1 cellular context compared by ENCODE assay signal in the genomic region with DNA sequence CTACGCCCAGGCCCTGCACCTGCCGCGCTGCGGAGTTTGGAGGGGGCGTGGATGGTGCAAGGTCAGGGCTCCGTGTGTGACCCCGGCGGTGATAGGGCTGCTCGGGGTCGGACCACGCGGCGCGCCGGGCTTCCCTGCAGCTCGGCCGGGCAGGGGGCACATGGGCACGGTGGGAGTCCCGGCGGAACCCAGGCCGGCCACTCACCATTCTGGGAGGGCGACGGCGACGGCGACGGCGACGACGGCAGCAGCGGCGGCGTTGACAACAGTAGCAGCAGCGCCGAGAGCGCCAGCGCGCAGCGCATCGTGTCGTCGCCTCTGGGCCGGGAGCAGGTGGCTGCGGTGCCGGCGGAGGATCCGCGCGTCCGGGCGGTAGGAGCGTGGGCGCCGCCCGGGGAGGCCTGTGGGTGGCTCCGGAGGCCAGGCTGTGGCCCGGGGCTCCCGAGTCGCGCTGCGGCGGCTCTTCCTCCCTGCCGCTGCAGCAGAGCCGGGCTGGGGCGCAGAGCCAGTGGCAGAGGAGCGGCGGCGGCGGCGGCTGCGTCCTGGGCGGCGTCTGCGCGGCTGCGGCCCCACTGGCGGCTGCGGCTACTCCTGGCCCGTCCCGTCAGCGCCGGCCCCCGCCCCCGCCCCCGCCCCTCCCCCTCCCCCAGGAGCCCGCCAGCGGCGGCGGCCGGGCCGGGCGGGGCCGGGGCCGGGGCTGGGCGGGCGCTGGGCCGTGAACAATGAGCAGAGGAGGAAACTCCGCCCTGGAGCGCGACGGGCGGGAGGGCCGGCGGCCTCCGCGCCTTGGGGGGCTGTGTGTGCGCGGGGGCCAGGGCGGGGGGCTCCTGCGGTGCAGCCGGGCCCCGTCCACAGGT.
TF ChIP-seq lines count a peak whose summit lies in the region.

A gene (minus strand): TSS at position 574 of the 857 bp plus-strand sequence. CDS start 269 bp downstream, at position 305.

TF ChIP-seq in HepG2, 621 proteins besides CTCF, POLR2A, EP300 and RAD21 (continued from another document and continues in another):
- TF ChIP-seq, protein P1, sequence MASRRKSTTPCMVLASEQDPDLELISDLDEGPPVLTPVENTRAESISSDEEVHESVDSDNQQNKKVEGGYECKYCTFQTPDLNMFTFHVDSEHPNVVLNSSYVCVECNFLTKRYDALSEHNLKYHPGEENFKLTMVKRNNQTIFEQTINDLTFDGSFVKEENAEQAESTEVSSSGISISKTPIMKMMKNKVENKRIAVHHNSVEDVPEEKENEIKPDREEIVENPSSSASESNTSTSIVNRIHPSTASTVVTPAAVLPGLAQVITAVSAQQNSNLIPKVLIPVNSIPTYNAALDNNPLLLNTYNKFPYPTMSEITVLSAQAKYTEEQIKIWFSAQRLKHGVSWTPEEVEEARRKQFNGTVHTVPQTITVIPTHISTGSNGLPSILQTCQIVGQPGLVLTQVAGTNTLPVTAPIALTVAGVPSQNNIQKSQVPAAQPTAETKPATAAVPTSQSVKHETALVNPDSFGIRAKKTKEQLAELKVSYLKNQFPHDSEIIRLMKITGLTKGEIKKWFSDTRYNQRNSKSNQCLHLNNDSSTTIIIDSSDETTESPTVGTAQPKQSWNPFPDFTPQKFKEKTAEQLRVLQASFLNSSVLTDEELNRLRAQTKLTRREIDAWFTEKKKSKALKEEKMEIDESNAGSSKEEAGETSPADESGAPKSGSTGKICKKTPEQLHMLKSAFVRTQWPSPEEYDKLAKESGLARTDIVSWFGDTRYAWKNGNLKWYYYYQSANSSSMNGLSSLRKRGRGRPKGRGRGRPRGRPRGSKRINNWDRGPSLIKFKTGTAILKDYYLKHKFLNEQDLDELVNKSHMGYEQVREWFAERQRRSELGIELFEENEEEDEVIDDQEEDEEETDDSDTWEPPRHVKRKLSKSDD (CRISPR knock-in tag; IDR thresholded peaks at IDR 0.05; ENCODE audit: low read depth): no peak
- TF ChIP-seq ZNF644 (CRISPR knock-in tag; IDR thresholded peaks at IDR 0.05; ENCODE audit: low read depth): no peak
- no peak for TF ChIP-seq REPIN1 (CRISPR knock-in tag; IDR thresholded peaks at IDR 0.05; ENCODE audit: borderline replicate concordance, low read depth)
- TF ChIP-seq, protein P2, sequence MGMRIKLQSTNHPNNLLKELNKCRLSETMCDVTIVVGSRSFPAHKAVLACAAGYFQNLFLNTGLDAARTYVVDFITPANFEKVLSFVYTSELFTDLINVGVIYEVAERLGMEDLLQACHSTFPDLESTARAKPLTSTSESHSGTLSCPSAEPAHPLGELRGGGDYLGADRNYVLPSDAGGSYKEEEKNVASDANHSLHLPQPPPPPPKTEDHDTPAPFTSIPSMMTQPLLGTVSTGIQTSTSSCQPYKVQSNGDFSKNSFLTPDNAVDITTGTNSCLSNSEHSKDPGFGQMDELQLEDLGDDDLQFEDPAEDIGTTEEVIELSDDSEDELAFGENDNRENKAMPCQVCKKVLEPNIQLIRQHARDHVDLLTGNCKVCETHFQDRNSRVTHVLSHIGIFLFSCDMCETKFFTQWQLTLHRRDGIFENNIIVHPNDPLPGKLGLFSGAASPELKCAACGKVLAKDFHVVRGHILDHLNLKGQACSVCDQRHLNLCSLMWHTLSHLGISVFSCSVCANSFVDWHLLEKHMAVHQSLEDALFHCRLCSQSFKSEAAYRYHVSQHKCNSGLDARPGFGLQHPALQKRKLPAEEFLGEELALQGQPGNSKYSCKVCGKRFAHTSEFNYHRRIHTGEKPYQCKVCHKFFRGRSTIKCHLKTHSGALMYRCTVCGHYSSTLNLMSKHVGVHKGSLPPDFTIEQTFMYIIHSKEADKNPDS (CRISPR knock-in tag; IDR thresholded peaks at IDR 0.05): no peak
- peak; percentile 55 for TF ChIP-seq HNRNPK (IDR thresholded peaks at IDR 0.05; ENCODE audit: low read depth, low read length, poor library complexity, severe bottlenecking)
- no peak for TF ChIP-seq BORCS8-MEF2B (CRISPR knock-in tag; IDR thresholded peaks at IDR 0.05)
- peak; percentile 94 for TF ChIP-seq ZNF777 (CRISPR knock-in tag; IDR thresholded peaks at IDR 0.05)
- no peak for TF ChIP-seq ETV5 (CRISPR knock-in tag; IDR thresholded peaks at IDR 0.05; ENCODE audit: borderline replicate concordance)
- TF ChIP-seq, protein P3, sequence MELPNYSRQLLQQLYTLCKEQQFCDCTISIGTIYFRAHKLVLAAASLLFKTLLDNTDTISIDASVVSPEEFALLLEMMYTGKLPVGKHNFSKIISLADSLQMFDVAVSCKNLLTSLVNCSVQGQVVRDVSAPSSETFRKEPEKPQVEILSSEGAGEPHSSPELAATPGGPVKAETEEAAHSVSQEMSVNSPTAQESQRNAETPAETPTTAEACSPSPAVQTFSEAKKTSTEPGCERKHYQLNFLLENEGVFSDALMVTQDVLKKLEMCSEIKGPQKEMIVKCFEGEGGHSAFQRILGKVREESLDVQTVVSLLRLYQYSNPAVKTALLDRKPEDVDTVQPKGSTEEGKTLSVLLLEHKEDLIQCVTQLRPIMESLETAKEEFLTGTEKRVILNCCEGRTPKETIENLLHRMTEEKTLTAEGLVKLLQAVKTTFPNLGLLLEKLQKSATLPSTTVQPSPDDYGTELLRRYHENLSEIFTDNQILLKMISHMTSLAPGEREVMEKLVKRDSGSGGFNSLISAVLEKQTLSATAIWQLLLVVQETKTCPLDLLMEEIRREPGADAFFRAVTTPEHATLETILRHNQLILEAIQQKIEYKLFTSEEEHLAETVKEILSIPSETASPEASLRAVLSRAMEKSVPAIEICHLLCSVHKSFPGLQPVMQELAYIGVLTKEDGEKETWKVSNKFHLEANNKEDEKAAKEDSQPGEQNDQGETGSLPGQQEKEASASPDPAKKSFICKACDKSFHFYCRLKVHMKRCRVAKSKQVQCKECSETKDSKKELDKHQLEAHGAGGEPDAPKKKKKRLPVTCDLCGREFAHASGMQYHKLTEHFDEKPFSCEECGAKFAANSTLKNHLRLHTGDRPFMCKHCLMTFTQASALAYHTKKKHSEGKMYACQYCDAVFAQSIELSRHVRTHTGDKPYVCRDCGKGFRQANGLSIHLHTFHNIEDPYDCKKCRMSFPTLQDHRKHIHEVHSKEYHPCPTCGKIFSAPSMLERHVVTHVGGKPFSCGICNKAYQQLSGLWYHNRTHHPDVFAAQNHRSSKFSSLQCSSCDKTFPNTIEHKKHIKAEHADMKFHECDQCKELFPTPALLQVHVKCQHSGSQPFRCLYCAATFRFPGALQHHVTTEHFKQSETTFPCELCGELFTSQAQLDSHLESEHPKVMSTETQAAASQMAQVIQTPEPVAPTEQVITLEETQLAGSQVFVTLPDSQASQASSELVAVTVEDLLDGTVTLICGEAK (IDR thresholded peaks at IDR 0.05): no peak
- TF ChIP-seq, protein P3 (CRISPR knock-in tag; IDR thresholded peaks at IDR 0.05): no peak
- TF ChIP-seq, protein P4, sequence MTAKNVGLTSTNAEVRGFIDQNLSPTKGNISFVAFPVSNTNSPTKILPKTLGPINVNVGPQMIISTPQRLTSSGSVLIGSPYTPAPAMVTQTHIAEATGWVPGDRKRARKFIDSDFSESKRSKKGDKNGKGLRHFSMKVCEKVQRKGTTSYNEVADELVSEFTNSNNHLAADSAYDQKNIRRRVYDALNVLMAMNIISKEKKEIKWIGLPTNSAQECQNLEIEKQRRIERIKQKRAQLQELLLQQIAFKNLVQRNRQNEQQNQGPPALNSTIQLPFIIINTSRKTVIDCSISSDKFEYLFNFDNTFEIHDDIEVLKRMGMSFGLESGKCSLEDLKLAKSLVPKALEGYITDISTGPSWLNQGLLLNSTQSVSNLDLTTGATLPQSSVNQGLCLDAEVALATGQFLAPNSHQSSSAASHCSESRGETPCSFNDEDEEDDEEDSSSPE (CRISPR knock-in tag; IDR thresholded peaks at IDR 0.05): no peak
- TF ChIP-seq HNRNPH1 (optimal IDR thresholded peaks at IDR 0.05; ENCODE audit: low read depth, low read length): no peak
- no peak for TF ChIP-seq GTF2F1 (IDR thresholded peaks at IDR 0.05; ENCODE audit: low read length)
- TF ChIP-seq KDM6A (CRISPR knock-in tag; IDR thresholded peaks at IDR 0.05; ENCODE audit: low read depth): no peak
- TF ChIP-seq NR2F6 (IDR thresholded peaks at IDR 0.05): no peak
- TF ChIP-seq NR2F6 (CRISPR knock-in tag; IDR thresholded peaks at IDR 0.05): no peak
- no peak for TF ChIP-seq ZNF326 (CRISPR knock-in tag; IDR thresholded peaks at IDR 0.05; ENCODE audit: borderline replicate concordance)
- TF ChIP-seq, protein P5, sequence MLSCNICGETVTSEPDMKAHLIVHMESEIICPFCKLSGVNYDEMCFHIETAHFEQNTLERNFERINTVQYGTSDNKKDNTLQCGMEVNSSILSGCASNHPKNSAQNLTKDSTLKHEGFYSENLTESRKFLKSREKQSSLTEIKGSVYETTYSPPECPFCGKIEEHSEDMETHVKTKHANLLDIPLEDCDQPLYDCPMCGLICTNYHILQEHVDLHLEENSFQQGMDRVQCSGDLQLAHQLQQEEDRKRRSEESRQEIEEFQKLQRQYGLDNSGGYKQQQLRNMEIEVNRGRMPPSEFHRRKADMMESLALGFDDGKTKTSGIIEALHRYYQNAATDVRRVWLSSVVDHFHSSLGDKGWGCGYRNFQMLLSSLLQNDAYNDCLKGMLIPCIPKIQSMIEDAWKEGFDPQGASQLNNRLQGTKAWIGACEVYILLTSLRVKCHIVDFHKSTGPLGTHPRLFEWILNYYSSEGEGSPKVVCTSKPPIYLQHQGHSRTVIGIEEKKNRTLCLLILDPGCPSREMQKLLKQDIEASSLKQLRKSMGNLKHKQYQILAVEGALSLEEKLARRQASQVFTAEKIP (CRISPR knock-in tag; IDR thresholded peaks at IDR 0.05; ENCODE audit: borderline replicate concordance): no peak
- no peak for TF ChIP-seq TOE1 (CRISPR knock-in tag; IDR thresholded peaks at IDR 0.05)
- TF ChIP-seq NCOR1 (IDR thresholded peaks at IDR 0.05; ENCODE audit: borderline replicate concordance, low read length): no peak
- TF ChIP-seq, protein P6, sequence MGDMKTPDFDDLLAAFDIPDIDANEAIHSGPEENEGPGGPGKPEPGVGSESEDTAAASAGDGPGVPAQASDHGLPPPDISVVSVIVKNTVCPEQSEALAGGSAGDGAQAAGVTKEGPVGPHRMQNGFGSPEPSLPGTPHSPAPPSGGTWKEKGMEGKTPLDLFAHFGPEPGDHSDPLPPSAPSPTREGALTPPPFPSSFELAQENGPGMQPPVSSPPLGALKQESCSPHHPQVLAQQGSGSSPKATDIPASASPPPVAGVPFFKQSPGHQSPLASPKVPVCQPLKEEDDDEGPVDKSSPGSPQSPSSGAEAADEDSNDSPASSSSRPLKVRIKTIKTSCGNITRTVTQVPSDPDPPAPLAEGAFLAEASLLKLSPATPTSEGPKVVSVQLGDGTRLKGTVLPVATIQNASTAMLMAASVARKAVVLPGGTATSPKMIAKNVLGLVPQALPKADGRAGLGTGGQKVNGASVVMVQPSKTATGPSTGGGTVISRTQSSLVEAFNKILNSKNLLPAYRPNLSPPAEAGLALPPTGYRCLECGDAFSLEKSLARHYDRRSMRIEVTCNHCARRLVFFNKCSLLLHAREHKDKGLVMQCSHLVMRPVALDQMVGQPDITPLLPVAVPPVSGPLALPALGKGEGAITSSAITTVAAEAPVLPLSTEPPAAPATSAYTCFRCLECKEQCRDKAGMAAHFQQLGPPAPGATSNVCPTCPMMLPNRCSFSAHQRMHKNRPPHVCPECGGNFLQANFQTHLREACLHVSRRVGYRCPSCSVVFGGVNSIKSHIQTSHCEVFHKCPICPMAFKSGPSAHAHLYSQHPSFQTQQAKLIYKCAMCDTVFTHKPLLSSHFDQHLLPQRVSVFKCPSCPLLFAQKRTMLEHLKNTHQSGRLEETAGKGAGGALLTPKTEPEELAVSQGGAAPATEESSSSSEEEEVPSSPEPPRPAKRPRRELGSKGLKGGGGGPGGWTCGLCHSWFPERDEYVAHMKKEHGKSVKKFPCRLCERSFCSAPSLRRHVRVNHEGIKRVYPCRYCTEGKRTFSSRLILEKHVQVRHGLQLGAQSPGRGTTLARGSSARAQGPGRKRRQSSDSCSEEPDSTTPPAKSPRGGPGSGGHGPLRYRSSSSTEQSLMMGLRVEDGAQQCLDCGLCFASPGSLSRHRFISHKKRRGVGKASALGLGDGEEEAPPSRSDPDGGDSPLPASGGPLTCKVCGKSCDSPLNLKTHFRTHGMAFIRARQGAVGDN (CRISPR knock-in tag; IDR thresholded peaks at IDR 0.05): peak; percentile 74
- TF ChIP-seq, protein P7, sequence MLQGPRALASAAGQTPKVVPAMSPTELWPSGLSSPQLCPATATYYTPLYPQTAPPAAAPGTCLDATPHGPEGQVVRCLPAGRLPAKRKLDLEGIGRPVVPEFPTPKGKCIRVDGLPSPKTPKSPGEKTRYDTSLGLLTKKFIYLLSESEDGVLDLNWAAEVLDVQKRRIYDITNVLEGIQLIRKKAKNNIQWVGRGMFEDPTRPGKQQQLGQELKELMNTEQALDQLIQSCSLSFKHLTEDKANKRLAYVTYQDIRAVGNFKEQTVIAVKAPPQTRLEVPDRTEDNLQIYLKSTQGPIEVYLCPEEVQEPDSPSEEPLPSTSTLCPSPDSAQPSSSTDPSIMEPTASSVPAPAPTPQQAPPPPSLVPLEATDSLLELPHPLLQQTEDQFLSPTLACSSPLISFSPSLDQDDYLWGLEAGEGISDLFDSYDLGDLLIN (CRISPR knock-in tag; IDR thresholded peaks at IDR 0.05; ENCODE audit: borderline replicate concordance): no peak
- TF ChIP-seq TBX2 (CRISPR knock-in tag; IDR thresholded peaks at IDR 0.05; ENCODE audit: borderline replicate concordance): no peak
- TF ChIP-seq, protein P8, sequence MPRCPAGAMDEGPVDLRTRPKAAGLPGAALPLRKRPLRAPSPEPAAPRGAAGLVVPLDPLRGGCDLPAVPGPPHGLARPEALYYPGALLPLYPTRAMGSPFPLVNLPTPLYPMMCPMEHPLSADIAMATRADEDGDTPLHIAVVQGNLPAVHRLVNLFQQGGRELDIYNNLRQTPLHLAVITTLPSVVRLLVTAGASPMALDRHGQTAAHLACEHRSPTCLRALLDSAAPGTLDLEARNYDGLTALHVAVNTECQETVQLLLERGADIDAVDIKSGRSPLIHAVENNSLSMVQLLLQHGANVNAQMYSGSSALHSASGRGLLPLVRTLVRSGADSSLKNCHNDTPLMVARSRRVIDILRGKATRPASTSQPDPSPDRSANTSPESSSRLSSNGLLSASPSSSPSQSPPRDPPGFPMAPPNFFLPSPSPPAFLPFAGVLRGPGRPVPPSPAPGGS (CRISPR knock-in tag; IDR thresholded peaks at IDR 0.05): peak; percentile 59; the same call in 1 of the 2 replicates
